1 cellular context compared by ENCODE assay signal in genomic region chr13:34900288-34900739, GRCh38.
TF ChIP-seq lines count a peak whose summit lies in the region.

No MANE protein-coding gene starts in this region.

TF ChIP-seq in GM23338, 12 proteins besides CTCF, POLR2A, EP300 and RAD21:
- TF ChIP-seq, protein P1, sequence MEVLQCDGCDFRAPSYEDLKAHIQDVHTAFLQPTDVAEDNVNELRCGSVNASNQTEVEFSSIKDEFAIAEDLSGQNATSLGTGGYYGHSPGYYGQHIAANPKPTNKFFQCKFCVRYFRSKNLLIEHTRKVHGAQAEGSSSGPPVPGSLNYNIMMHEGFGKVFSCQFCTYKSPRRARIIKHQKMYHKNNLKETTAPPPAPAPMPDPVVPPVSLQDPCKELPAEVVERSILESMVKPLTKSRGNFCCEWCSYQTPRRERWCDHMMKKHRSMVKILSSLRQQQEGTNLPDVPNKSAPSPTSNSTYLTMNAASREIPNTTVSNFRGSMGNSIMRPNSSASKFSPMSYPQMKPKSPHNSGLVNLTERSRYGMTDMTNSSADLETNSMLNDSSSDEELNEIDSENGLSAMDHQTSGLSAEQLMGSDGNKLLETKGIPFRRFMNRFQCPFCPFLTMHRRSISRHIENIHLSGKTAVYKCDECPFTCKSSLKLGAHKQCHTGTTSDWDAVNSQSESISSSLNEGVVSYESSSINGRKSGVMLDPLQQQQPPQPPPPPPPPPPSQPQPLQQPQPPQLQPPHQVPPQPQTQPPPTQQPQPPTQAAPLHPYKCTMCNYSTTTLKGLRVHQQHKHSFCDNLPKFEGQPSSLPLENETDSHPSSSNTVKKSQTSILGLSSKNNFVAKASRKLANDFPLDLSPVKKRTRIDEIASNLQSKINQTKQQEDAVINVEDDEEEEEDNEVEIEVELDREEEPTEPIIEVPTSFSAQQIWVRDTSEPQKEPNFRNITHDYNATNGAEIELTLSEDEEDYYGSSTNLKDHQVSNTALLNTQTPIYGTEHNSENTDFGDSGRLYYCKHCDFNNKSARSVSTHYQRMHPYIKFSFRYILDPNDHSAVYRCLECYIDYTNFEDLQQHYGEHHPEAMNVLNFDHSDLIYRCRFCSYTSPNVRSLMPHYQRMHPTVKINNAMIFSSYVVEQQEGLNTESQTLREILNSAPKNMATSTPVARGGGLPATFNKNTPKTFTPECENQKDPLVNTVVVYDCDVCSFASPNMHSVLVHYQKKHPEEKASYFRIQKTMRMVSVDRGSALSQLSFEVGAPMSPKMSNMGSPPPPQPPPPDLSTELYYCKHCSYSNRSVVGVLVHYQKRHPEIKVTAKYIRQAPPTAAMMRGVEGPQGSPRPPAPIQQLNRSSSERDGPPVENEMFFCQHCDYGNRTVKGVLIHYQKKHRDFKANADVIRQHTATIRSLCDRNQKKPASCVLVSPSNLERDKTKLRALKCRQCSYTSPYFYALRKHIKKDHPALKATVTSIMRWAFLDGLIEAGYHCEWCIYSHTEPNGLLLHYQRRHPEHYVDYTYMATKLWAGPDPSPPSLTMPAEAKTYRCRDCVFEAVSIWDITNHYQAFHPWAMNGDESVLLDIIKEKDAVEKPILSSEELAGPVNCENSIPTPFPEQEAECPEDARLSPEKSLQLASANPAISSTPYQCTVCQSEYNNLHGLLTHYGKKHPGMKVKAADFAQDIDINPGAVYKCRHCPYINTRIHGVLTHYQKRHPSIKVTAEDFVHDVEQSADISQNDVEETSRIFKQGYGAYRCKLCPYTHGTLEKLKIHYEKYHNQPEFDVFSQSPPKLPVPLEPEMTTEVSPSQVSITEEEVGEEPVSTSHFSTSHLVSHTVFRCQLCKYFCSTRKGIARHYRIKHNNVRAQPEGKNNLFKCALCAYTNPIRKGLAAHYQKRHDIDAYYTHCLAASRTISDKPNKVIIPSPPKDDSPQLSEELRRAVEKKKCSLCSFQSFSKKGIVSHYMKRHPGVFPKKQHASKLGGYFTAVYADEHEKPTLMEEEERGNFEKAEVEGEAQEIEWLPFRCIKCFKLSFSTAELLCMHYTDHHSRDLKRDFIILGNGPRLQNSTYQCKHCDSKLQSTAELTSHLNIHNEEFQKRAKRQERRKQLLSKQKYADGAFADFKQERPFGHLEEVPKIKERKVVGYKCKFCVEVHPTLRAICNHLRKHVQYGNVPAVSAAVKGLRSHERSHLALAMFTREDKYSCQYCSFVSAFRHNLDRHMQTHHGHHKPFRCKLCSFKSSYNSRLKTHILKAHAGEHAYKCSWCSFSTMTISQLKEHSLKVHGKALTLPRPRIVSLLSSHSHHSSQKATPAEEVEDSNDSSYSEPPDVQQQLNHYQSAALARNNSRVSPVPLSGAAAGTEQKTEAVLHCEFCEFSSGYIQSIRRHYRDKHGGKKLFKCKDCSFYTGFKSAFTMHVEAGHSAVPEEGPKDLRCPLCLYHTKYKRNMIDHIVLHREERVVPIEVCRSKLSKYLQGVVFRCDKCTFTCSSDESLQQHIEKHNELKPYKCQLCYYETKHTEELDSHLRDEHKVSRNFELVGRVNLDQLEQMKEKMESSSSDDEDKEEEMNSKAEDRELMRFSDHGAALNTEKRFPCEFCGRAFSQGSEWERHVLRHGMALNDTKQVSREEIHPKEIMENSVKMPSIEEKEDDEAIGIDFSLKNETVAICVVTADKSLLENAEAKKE (CRISPR knock-in tag; IDR thresholded peaks at IDR 0.05): peak; percentile 93
- TF ChIP-seq NANOG (IDR thresholded peaks at IDR 0.05; ENCODE audit: borderline replicate concordance): peak; percentile 96
- peak; percentile 60; the same call in 1 of the 2 replicates for TF ChIP-seq ZNF114 (CRISPR knock-in tag; IDR thresholded peaks at IDR 0.05)
- no peak for TF ChIP-seq STAT1 (IDR thresholded peaks at IDR 0.05; ENCODE audit: unreplicated experiment)
